ENCODE assay signal across 12 cellular contexts in the genomic region with DNA sequence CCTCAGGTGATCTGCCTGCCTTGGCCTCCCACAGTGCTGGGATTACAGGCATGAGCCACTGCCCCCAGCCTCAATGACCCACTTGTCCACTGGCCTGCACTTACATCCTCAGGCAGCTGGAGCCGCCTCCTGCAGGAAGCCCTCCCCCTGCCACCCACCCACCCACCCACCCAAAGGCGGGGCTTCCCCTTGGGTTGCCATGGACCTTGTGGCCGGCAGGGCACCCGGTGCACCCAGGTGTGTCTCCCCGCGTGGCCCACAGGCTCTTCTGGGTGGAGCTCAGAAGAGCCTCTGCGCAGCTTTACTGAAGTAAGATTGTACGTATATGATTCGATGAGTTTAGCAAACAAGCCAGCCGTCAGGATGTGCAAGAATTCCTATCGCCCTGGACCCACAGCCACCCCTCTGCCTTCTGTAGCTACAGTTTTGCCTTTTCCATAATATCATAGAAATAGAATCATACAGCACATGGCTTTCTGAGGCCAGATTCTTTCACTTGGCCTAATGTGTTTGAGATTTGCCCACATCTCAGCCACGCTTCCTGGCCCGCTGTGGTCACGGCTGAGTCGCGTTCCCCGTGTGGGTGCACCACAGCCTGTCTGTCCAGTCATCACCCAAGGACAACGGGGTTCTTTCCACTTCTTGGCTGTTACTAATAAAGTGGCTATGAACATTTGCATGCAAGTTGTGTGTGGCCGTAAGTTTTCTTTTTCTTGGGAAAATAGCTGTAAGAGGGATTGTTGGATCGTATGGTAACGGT. TPM values are rescaled to one million over a fixed set of nuclear protein-coding genes. Genes with fewer than 3 reads are reported as not detected.
DNase-seq lines count a peak whose midpoint lies in the region; ATAC-seq and TF ChIP-seq lines count a peak whose summit lies in the region.
"Had no signal": no experiment of that assay in that cellular context is flagged by ENCODE, and none has a peak within 500 bp of the region (broad histone marks: within the 10 kb centered on the region; RNA-seq: fewer than 3 reads in every experiment).

No MANE protein-coding gene starts in this region.

- H3K4me3 ChIP-seq in CD4-positive, CD25-positive, alpha-beta regulatory T cell (ENCODE audit: low read depth, low read length): no peak overlapping the region
- no peak overlapping the region for H3K4me3 ChIP-seq in GM12865 (ENCODE audit: low read depth, low read length)

- no peaks in the 10 kb centered on the region for H3K27me3 ChIP-seq in CD4-positive, CD25-positive, alpha-beta regulatory T cell (ENCODE audit: control insufficient read depth, insufficient read depth, low read length)

- H3K4me1 ChIP-seq in CD4-positive, CD25-positive, alpha-beta regulatory T cell (ENCODE audit: control insufficient read depth, insufficient read depth, low read length, poor library complexity, severe bottlenecking): peaks cover 13% of the 10 kb centered on the region

- peak overlapping the region; percentile 61 to 80 (median 76) for H3K4me3 Mint-ChIP-seq in CD4-positive, CD25-positive, alpha-beta regulatory T cell
- peak overlapping the region; percentile 13 for H3K4me3 Mint-ChIP-seq in activated naive CD8-positive, alpha-beta T cell treated with anti-CD3 and anti-CD28 coated beads, Interleukin-2, amount 10 ng/mL, durations not matched to agents 7 days and 5 days
- peak overlapping the region; percentile 9 to 64 (median 34) for H3K4me3 Mint-ChIP-seq in nephron

- no peak for DNase-seq in CD4-positive, CD25-positive, alpha-beta regulatory T cell
- DNase-seq in GM12865 (ENCODE audit: low read depth) (peak; percentile 36), NCI-H226 (no peak), activated gamma-delta T cell (lab: John Stamatoyannopoulos, UW) (no peak)
- no peak for DNase-seq in activated naive CD8-positive, alpha-beta T cell treated with anti-CD3 and anti-CD28 coated beads, Interleukin-2, amount 10 ng/mL, durations not matched to agents 7 days and 5 days
- DNase-seq: amniotic stem cell; NCI-H1105; NCI-H446 treated with DMSO at 0.1 percent for 48 hours; stimulated activated CD4-positive, alpha-beta T cell treated with anti-CD3 and anti-CD28 coated beads, Interleukin-4, amount 100 ng/mL, for 24 hours had no signal

- peaks cover 0 to 3% (median 2%) of the 10 kb centered on the region in 7 donors for H3K9me3 Mint-ChIP-seq in CD4-positive, CD25-positive, alpha-beta regulatory T cell
- H3K9me3 Mint-ChIP-seq in activated naive CD8-positive, alpha-beta T cell treated with anti-CD3 and anti-CD28 coated beads, Interleukin-2, amount 10 ng/mL, durations not matched to agents 7 days and 5 days: no peaks in the 10 kb centered on the region
- H3K9me3 Mint-ChIP-seq in nephron: peaks cover 2% of the 10 kb centered on the region
- H3K9me3 Mint-ChIP-seq: dendritic cell treated with granulocyte-macrophage colony-stimulating factor and Interleukin-4, amounts not matched to agents 40 ng/mL and 50 ng/mL, for 4 days had no signal

- TF ChIP-seq CTCF in GM12865 (IDR thresholded peaks at IDR 0.05; ENCODE audit: insufficient read depth, low read depth, low read length, missing control alignments) (no peak), nephron (IDR thresholded peaks at IDR 0.05; ENCODE audit: unreplicated experiment in 3 of 3) (no peak)

- POLR2A ChIA-PET in activated naive CD8-positive, alpha-beta T cell treated with anti-CD3 and anti-CD28 coated beads, Interleukin-2, amount 10 ng/mL, durations not matched to agents 7 days and 5 days (lab: Charles Lee): interaction anchor here (1.3 kb wide), 1 partner anchor 121 kb away, joined by 3 read pairs; no protein-coding TSS in a partner anchor

- H3K27ac ChIP-seq in CD4-positive, CD25-positive, alpha-beta regulatory T cell (ENCODE audit: insufficient read depth, low read length, poor library complexity, severe bottlenecking): no peak overlapping the region

- ATAC-seq in CD4-positive, CD25-positive, alpha-beta regulatory T cell (ENCODE audit: low read depth in 2 of 2): no peak
- no peak for ATAC-seq in activated naive CD8-positive, alpha-beta T cell treated with anti-CD3 and anti-CD28 coated beads, Interleukin-2, amount 10 ng/mL, durations not matched to agents 7 days and 5 days (ENCODE audit: low read depth)
- no peak for ATAC-seq in GM18517 (IDR thresholded peaks at IDR 0.05; ENCODE audit: unreplicated experiment)

- peak overlapping the region; percentile 4 to 42 (median 38) for H3K27ac Mint-ChIP-seq in CD4-positive, CD25-positive, alpha-beta regulatory T cell
- no peak overlapping the region for H3K27ac Mint-ChIP-seq in activated naive CD8-positive, alpha-beta T cell treated with anti-CD3 and anti-CD28 coated beads, Interleukin-2, amount 10 ng/mL, durations not matched to agents 7 days and 5 days
- no peak overlapping the region for H3K27ac Mint-ChIP-seq in nephron

- H3K4me1 Mint-ChIP-seq in CD4-positive, CD25-positive, alpha-beta regulatory T cell: peaks cover 0 to 16% (median 6%) of the 10 kb centered on the region in 4 donors
- H3K4me1 Mint-ChIP-seq in activated naive CD8-positive, alpha-beta T cell treated with anti-CD3 and anti-CD28 coated beads, Interleukin-2, amount 10 ng/mL, durations not matched to agents 7 days and 5 days: peaks cover 10% of the 10 kb centered on the region
- H3K4me1 Mint-ChIP-seq in nephron: no peaks in the 10 kb centered on the region

- H3K27me3 Mint-ChIP-seq in CD4-positive, CD25-positive, alpha-beta regulatory T cell: peaks cover 16% of the 10 kb centered on the region
- peaks cover 8% of the 10 kb centered on the region for H3K27me3 Mint-ChIP-seq in activated naive CD8-positive, alpha-beta T cell treated with anti-CD3 and anti-CD28 coated beads, Interleukin-2, amount 10 ng/mL, durations not matched to agents 7 days and 5 days
- peaks cover 37% of the 10 kb centered on the region for H3K27me3 Mint-ChIP-seq in nephron (ENCODE audit: low read depth)

- no peaks in the 10 kb centered on the region for H3K9me3 ChIP-seq in CD4-positive, CD25-positive, alpha-beta regulatory T cell (ENCODE audit: control insufficient read depth in 2 of 2, low read length in 2 of 2)

- no peaks in the 10 kb centered on the region for H3K36me3 Mint-ChIP-seq in CD4-positive, CD25-positive, alpha-beta regulatory T cell
- H3K36me3 Mint-ChIP-seq in activated naive CD8-positive, alpha-beta T cell treated with anti-CD3 and anti-CD28 coated beads, Interleukin-2, amount 10 ng/mL, durations not matched to agents 7 days and 5 days: no peaks in the 10 kb centered on the region
- H3K36me3 Mint-ChIP-seq in nephron (ENCODE audit: low read depth): no peaks in the 10 kb centered on the region

- no peaks in the 10 kb centered on the region for H3K36me3 ChIP-seq in CD4-positive, CD25-positive, alpha-beta regulatory T cell (ENCODE audit: control insufficient read depth, insufficient read depth, low read length)

RNA-seq across cellular contexts. Expression of a gene that starts 5.3 kb away (rescaled TPM):
- 0.42 TPM for total RNA-seq in CD4-positive, CD25-positive, alpha-beta regulatory T cell
- under 1 TPM in 3 of 4 donors, not detected in 1; 0.07 to 0.09 (median 0.07) TPM for polyA plus RNA-seq in CD4-positive, CD25-positive, alpha-beta regulatory T cell
- total RNA-seq in activated naive CD8-positive, alpha-beta T cell treated with anti-CD3 and anti-CD28 coated beads, Interleukin-2, amount 10 ng/mL, durations not matched to agents 7 days and 5 days: under 1 TPM; 0.36 to 0.37 TPM

Comparison
In these comparisons a context has a peak if more than half of its experiments do, and no peak if none do; other contexts are left out.
1. H3K27ac Mint-ChIP-seq: peak in CD4-positive, CD25-positive, alpha-beta regulatory T cell (3 of 3); none in activated naive CD8-positive, alpha-beta T cell treated with anti-CD3 and anti-CD28 coated beads, Interleukin-2, amount 10 ng/mL, durations not matched to agents 7 days and 5 days (single experiment) and nephron (0 of 3).
2. H3K4me3 Mint-ChIP-seq: peak in every context shown above with its lines; median percentile 76 in CD4-positive, CD25-positive, alpha-beta regulatory T cell; 34 in nephron; 13 in activated naive CD8-positive, alpha-beta T cell treated with anti-CD3 and anti-CD28 coated beads, Interleukin-2, amount 10 ng/mL, durations not matched to agents 7 days and 5 days.